Comparison of ENCODE assay signal across 8 cellular contexts in genomic region chr16:66933776-66934137, GRCh38. TPM values are rescaled to one million over a fixed set of nuclear protein-coding genes. Genes with fewer than 3 reads are reported as not detected.
A peak's percentile ranks its signal among the peaks of the same experiment; 100 is the strongest.
DNase-seq lines count a peak whose midpoint lies in the region; ATAC-seq and FAIRE-seq lines count a peak whose summit lies in the region.

No MANE protein-coding gene starts in this region.

- peak overlapping the region; percentile 89 for H3K27ac ChIP-seq in KOPT-K1 (ENCODE audit: low read depth, low read length, poor library complexity, severe bottlenecking)
- H3K27ac ChIP-seq in layer of hippocampus (ENCODE audit: low read depth, low read length) = peak overlapping the region; percentile 91

- peak in 1 of 2 donors; percentile 53 for DNase-seq in activated naive CD4-positive, alpha-beta T cell treated with anti-CD3 and anti-CD28 coated beads, Interleukin-2, amount 50 U/mL, for 72 hours (ENCODE audit: low spot score in 2 of 2)
- peak in 2 of 3 donors; percentile 29 to 30 for DNase-seq in stimulated activated CD4-positive, alpha-beta T cell treated with anti-CD3 and anti-CD28 coated beads, TNF-alpha, amount 100 ng/mL, for 1 hour (ENCODE audit: low read depth in 3 of 3, low spot score in 1 of 3)
- DNase-seq in frontal cortex (ENCODE audit: low spot score in 2 of 2) (no peak), NCI-H446 treated with DMSO at 0.1 percent for 48 hours (lab: John Stamatoyannopoulos, UW) (no peak)

- no peaks in the 10 kb centered on the region for H3K27me3 ChIP-seq in layer of hippocampus (ENCODE audit: control insufficient read depth, insufficient read depth, low read length)

- peak; percentile 9 for ATAC-seq in GM19043 (IDR thresholded peaks at IDR 0.05; ENCODE audit: low read depth, unreplicated experiment)
- ATAC-seq in activated naive CD4-positive, alpha-beta T cell treated with anti-CD3 and anti-CD28 coated beads, Interleukin-2, amount 50 U/mL, for 72 hours = peak; percentile 78 to 81
- no peak for ATAC-seq in GM19455 (IDR thresholded peaks at IDR 0.05; ENCODE audit: unreplicated experiment)

- peaks cover 37% of the 10 kb centered on the region for H3K36me3 ChIP-seq in KOPT-K1 (ENCODE audit: insufficient read depth, low read length)

- H3K36me3 Mint-ChIP-seq in activated naive CD4-positive, alpha-beta T cell treated with anti-CD3 and anti-CD28 coated beads, Interleukin-2, amount 50 U/mL, for 72 hours = peaks cover 28 to 31% of the 10 kb centered on the region in 2 donors

- H3K9me3 Mint-ChIP-seq in activated naive CD4-positive, alpha-beta T cell treated with anti-CD3 and anti-CD28 coated beads, Interleukin-2, amount 50 U/mL, for 72 hours = no peaks in the 10 kb centered on the region

- no peaks in the 10 kb centered on the region for H3K9me3 ChIP-seq in KOPT-K1 (ENCODE audit: insufficient read depth, low read length, poor library complexity, severe bottlenecking)

- peak overlapping the region; percentile 92 to 99 for H3K27ac Mint-ChIP-seq in activated naive CD4-positive, alpha-beta T cell treated with anti-CD3 and anti-CD28 coated beads, Interleukin-2, amount 50 U/mL, for 72 hours

- no peak for FAIRE-seq in frontal cortex (lab: Jason Lieb, UNC)

RNA-seq across cellular contexts. Expression of gene CIAO2B, which starts 0.4 kb away (rescaled TPM):
- total RNA-seq in activated naive CD4-positive, alpha-beta T cell treated with anti-CD3 and anti-CD28 coated beads, Interleukin-2, amount 50 U/mL, for 72 hours = 100 to 1,000 TPM; 169 to 196 TPM
- 105 TPM for total RNA-seq in frontal cortex

RNA-seq across cellular contexts. Expression of gene CES2, which starts 1.6 kb away (rescaled TPM):
- total RNA-seq in activated naive CD4-positive, alpha-beta T cell treated with anti-CD3 and anti-CD28 coated beads, Interleukin-2, amount 50 U/mL, for 72 hours = 10 to 100 TPM; 26.2 to 29.8 TPM
- total RNA-seq in frontal cortex = 22.8 TPM

RNA-seq across cellular contexts. Expression of gene RRAD, which starts 8.4 kb away (rescaled TPM):
- total RNA-seq in activated naive CD4-positive, alpha-beta T cell treated with anti-CD3 and anti-CD28 coated beads, Interleukin-2, amount 50 U/mL, for 72 hours = 1 to 10 TPM in 1 of 2 donors, under 1 TPM in 1; 0.99 to 3.8 TPM
- total RNA-seq in frontal cortex = 2.4 TPM

RNA-seq across cellular contexts. Expression of gene CDH16, which starts 15.1 kb away (rescaled TPM):
- total RNA-seq in activated naive CD4-positive, alpha-beta T cell treated with anti-CD3 and anti-CD28 coated beads, Interleukin-2, amount 50 U/mL, for 72 hours = not detected
- not detected for total RNA-seq in frontal cortex

RNA-seq across cellular contexts. Expression of gene CES3, which starts 27.3 kb away (rescaled TPM):
- total RNA-seq in activated naive CD4-positive, alpha-beta T cell treated with anti-CD3 and anti-CD28 coated beads, Interleukin-2, amount 50 U/mL, for 72 hours = 1 to 10 TPM in 1 of 2 donors, under 1 TPM in 1; 0.73 to 6.8 TPM
- under 0.01 TPM for total RNA-seq in frontal cortex

Comparison
In these comparisons a context has a peak if more than half of its experiments do, and no peak if none do; other contexts are left out.
1. DNase-seq: peak in stimulated activated CD4-positive, alpha-beta T cell treated with anti-CD3 and anti-CD28 coated beads, TNF-alpha, amount 100 ng/mL, for 1 hour (2 of 3); none in frontal cortex (0 of 2) and NCI-H446 treated with DMSO at 0.1 percent for 48 hours (single experiment).